In genomic region chr4:117941611-117942010, GRCh38 we compare ENCODE assay signal across 1 cellular context.
TF ChIP-seq lines count a peak whose summit lies in the region.

No MANE protein-coding gene starts in this region.

TF ChIP-seq in SK-N-SH, 30 proteins besides CTCF, POLR2A, EP300 and RAD21 (continued from another document):
- TF ChIP-seq ZBTB33 (IDR thresholded peaks at IDR 0.05; ENCODE audit: borderline replicate concordance, low read depth), result no peak
- no peak for TF ChIP-seq FOSL2 (IDR thresholded peaks at IDR 0.05; ENCODE audit: borderline replicate concordance, low read depth)
- TF ChIP-seq FOXJ3 (CRISPR knock-in tag; IDR thresholded peaks at IDR 0.05), result no peak
- TF ChIP-seq USF2 (IDR thresholded peaks at IDR 0.05; ENCODE audit: borderline replicate concordance, low read depth, low read length), result no peak
- TF ChIP-seq RCOR1 (IDR thresholded peaks at IDR 0.05; ENCODE audit: low read length), result no peak
- TF ChIP-seq POLR2AphosphoS5 (IDR thresholded peaks at IDR 0.05; ENCODE audit: low read depth, low read length), result no peak
- TF ChIP-seq RXRA (IDR thresholded peaks at IDR 0.05; ENCODE audit: borderline replicate concordance, low read depth), result no peak
- TF ChIP-seq TCF12 (IDR thresholded peaks at IDR 0.05), result no peak
- no peak for TF ChIP-seq MAX (IDR thresholded peaks at IDR 0.05; ENCODE audit: low read depth)
- TF ChIP-seq ELF1 (IDR thresholded peaks at IDR 0.05), result no peak
- TF ChIP-seq SIN3A (IDR thresholded peaks at IDR 0.05; ENCODE audit: borderline replicate concordance, low read depth, low read length), result no peak
- no peak for TF ChIP-seq RFX5 (IDR thresholded peaks at IDR 0.05; ENCODE audit: low read length)
- TF ChIP-seq JUND (IDR thresholded peaks at IDR 0.05), result no peak
- no peak for TF ChIP-seq TAF1 (IDR thresholded peaks at IDR 0.05; ENCODE audit: borderline replicate concordance, low read depth, low read length)
- TF ChIP-seq FOXM1 (IDR thresholded peaks at IDR 0.05; ENCODE audit: low read depth), result no peak
- no peak for TF ChIP-seq CHD2 (IDR thresholded peaks at IDR 0.05; ENCODE audit: low read length, partially characterized antibody)
